In genomic region chr5:17361331-17361730, GRCh38 we compare ENCODE assay signal across 18 cellular contexts.
DNase-seq lines count a peak whose midpoint lies in the region; ATAC-seq and TF ChIP-seq lines count a peak whose summit lies in the region.
"Had no signal": no experiment of that assay in that cellular context is flagged by ENCODE, and none has a peak within 500 bp of the region (broad histone marks: within the 10 kb centered on the region; RNA-seq: fewer than 3 reads in every experiment).

No MANE protein-coding gene starts in this region.

- H3K4me1 ChIP-seq in Caco-2 (peaks cover 15% of the 10 kb centered on the region), trophoblast cell (ENCODE audit: control insufficient read depth in 1 of 2, insufficient read depth in 2 of 2, low read length in 2 of 2) (peaks cover 6 to 8% of the 10 kb centered on the region in 2 experiments)
- H3K4me1 ChIP-seq: BLaER1 had no signal

- intact Hi-C loops in Caco-2 (cut with micrococcal nuclease; ENCODE audit: unreplicated experiment): loop anchor here (5.0 kb wide), 1 partner anchor 41 kb away; no protein-coding TSS in a partner anchor

- H3K23ac ChIP-seq in trophoblast cell (ENCODE audit: low read length): no peak overlapping the region

- H2BK120ac ChIP-seq in trophoblast cell (ENCODE audit: insufficient read depth, low read length, poor library complexity): peak overlapping the region; percentile 30

- peaks cover 5% of the 10 kb centered on the region for H3K36me3 Mint-ChIP-seq in Caco-2 (ENCODE audit: insufficient read depth, unreplicated experiment)
- H3K36me3 Mint-ChIP-seq in mesothelial cell of epicardium: no peaks in the 10 kb centered on the region
- H3K36me3 Mint-ChIP-seq: CD4-positive, CD25-positive, alpha-beta regulatory T cell; CD8-positive, alpha-beta T cell had no signal

- H3K9me3 Mint-ChIP-seq in Caco-2 (ENCODE audit: unreplicated experiment): peaks cover 10% of the 10 kb centered on the region
- H3K9me3 Mint-ChIP-seq in mesothelial cell of epicardium: peaks cover 4% of the 10 kb centered on the region

- H3K9me3 ChIP-seq in Caco-2 (no peaks in the 10 kb centered on the region), trophoblast cell (ENCODE audit: insufficient read depth, low read depth, low read length) (no peaks in the 10 kb centered on the region)
- H3K9me3 ChIP-seq: HAP-1 had no signal

- DNase-seq in Caco-2 (no peak), mesothelial cell of epicardium (ENCODE audit: low spot score in 2 of 2, unreplicated experiment in 2 of 2) (no peak), trophoblast cell (peak; percentile 82 to 99), NCI-H1105 (lab: John Stamatoyannopoulos, UW) (no peak), GM10248 (ENCODE audit: extremely low spot score) (no peak)
- DNase-seq: CD4-positive, CD25-positive, alpha-beta regulatory T cell; CD8-positive, alpha-beta T cell; DMS 273 treated with DMSO at 0.1 percent for 48 hours; DMS79; EL; GDM1; GOT3; HFFc6 had no signal

- H3K14ac ChIP-seq in trophoblast cell (ENCODE audit: low read length): no peak overlapping the region

- H4K91ac ChIP-seq in trophoblast cell (ENCODE audit: low read depth, low read length): peak overlapping the region; percentile 55

- H4K12ac ChIP-seq in trophoblast cell (ENCODE audit: low read depth, low read length): no peak overlapping the region

- H3K27ac ChIP-seq in trophoblast cell (ENCODE audit: low read depth, low read length): no peak overlapping the region
- H3K27ac ChIP-seq: BLaER1, C4-2B had no signal

- H3K27me3 Mint-ChIP-seq in Caco-2 (ENCODE audit: insufficient read depth, unreplicated experiment) (no peaks in the 10 kb centered on the region), mesothelial cell of epicardium (ENCODE audit: low read depth) (no peaks in the 10 kb centered on the region)
- H3K27me3 Mint-ChIP-seq: B cell; CD4-positive, CD25-positive, alpha-beta regulatory T cell had no signal

- H3K4me3 Mint-ChIP-seq in Caco-2 (ENCODE audit: unreplicated experiment): peak overlapping the region; percentile 0
- H3K4me3 Mint-ChIP-seq in mesothelial cell of epicardium: no peak overlapping the region
- H3K4me3 Mint-ChIP-seq: B cell; CD4-positive, CD25-positive, alpha-beta regulatory T cell; CD8-positive, alpha-beta T cell; HFFc6 had no signal

- H3K4me1 Mint-ChIP-seq in Caco-2 (ENCODE audit: low read depth, unreplicated experiment) (peaks cover 32% of the 10 kb centered on the region), mesothelial cell of epicardium (peaks cover 32% of the 10 kb centered on the region)
- H3K4me1 Mint-ChIP-seq: CD4-positive, CD25-positive, alpha-beta regulatory T cell had no signal

- no peaks in the 10 kb centered on the region for H3K27me3 ChIP-seq in Caco-2 (replicated peaks; ENCODE audit: control insufficient read depth, insufficient read depth, low read length)
- no peaks in the 10 kb centered on the region for H3K27me3 ChIP-seq in trophoblast cell (ENCODE audit: insufficient read depth, low read length)
- H3K27me3 ChIP-seq: BLaER1 had no signal

- H3K18ac ChIP-seq in trophoblast cell (ENCODE audit: low read length): no peak overlapping the region

- 100% methylated on average over 1 of the region's 4 CpGs for WGBS in trophoblast cell (ENCODE audit: extremely low coverage, insufficient coverage, insufficient read length)

- H3K4ac ChIP-seq in trophoblast cell (ENCODE audit: low read depth, low read length): no peak overlapping the region

- POLR2A ChIA-PET in Caco-2 (lab: Charles Lee) (no interaction called here), GM10248 (lab: Yijun Ruan, JAX) (no interaction called here)

- H2AFZ ChIP-seq in trophoblast cell (ENCODE audit: insufficient read depth, low read length, poor library complexity): no peak overlapping the region

- H2AK5ac ChIP-seq in trophoblast cell (ENCODE audit: low read length): no peak overlapping the region

- H3K27ac Mint-ChIP-seq in Caco-2 (ENCODE audit: unreplicated experiment) (peak overlapping the region; percentile 14), mesothelial cell of epicardium (peak overlapping the region; percentile 58)
- H3K27ac Mint-ChIP-seq: B cell; CD4-positive, CD25-positive, alpha-beta regulatory T cell; CD8-positive, alpha-beta T cell; HFFc6 had no signal

- peaks cover 5% of the 10 kb centered on the region for H3K79me1 ChIP-seq in trophoblast cell (ENCODE audit: low read length)

- H3K79me2 ChIP-seq in trophoblast cell (ENCODE audit: control insufficient read depth, insufficient read depth, low read length, poor library complexity): no peaks in the 10 kb centered on the region

- ATAC-seq in GM18517 (IDR thresholded peaks at IDR 0.05; ENCODE audit: unreplicated experiment): no peak
- ATAC-seq: CD8-positive, alpha-beta T cell had no signal

- no peak overlapping the region for H3K4me3 ChIP-seq in Caco-2 (ENCODE audit: low read depth, low read length)
- H3K4me3 ChIP-seq in trophoblast cell (ENCODE audit: low read depth, low read length): no peak overlapping the region
- H3K4me3 ChIP-seq: BLaER1, HAP-1 had no signal

- no peak overlapping the region for H4K8ac ChIP-seq in trophoblast cell (ENCODE audit: low read depth, low read length)

- CTCF ChIA-PET in Caco-2 (lab: Charles Lee) (interaction anchor here (0.7 kb wide), 1 partner anchor 42 kb away, joined by 3 read pairs; no protein-coding TSS in a partner anchor), GM10248 (lab: Yijun Ruan, JAX) (interaction anchor here (1.6 kb wide), 1 partner anchor 9 kb away, joined by 3 read pairs; no protein-coding TSS in a partner anchor)

- H2BK12ac ChIP-seq in trophoblast cell (ENCODE audit: low read length): no peak overlapping the region

- TF ChIP-seq CTCF in Caco-2 (IDR thresholded peaks at IDR 0.05; ENCODE audit: insufficient read depth in 1 of 2, low read depth in 1 of 2, low read length in 1 of 2, severe bottlenecking in 1 of 2, unreplicated experiment in 1 of 2) (no peak), mesothelial cell of epicardium (IDR thresholded peaks at IDR 0.05; ENCODE audit: unreplicated experiment) (no peak), GM10248 (IDR thresholded peaks at IDR 0.05; ENCODE audit: control extremely low read depth, extremely low read depth, low read depth, missing control alignments) (no peak)

- no TSS peak for BruUV-seq in Caco-2 (replicated peaks; lab: Mats Ljungman, UMichigan)

- H2BK5ac ChIP-seq in trophoblast cell (ENCODE audit: low read depth, low read length, poor library complexity): no peak overlapping the region

- no peak overlapping the region for H3K4me2 ChIP-seq in trophoblast cell (ENCODE audit: low read length)
- H3K4me2 ChIP-seq: BLaER1 had no signal

- no peak overlapping the region for H3K9ac ChIP-seq in trophoblast cell (ENCODE audit: low read length)
- H3K9ac ChIP-seq: BLaER1 had no signal

- H3K36me3 ChIP-seq in Caco-2 (ENCODE audit: control insufficient read depth, insufficient read depth, low read length) (no peaks in the 10 kb centered on the region), trophoblast cell (ENCODE audit: control insufficient read depth in 1 of 2, insufficient read depth in 2 of 2, low read length in 2 of 2) (no peaks in the 10 kb centered on the region)
- H3K36me3 ChIP-seq: BLaER1, HAP-1 had no signal

Comparison
In these comparisons a context has a peak if more than half of its experiments do, and no peak if none do; other contexts are left out.
1. DNase-seq: peak in trophoblast cell (2 of 2); none in Caco-2 (0 of 2), mesothelial cell of epicardium (0 of 2), NCI-H1105 (single experiment) and GM10248 (single experiment).